15 cellular contexts compared by ENCODE assay signal in genomic region chr6:125868996-125869395, GRCh38.
A peak's percentile ranks its signal among the peaks of the same experiment; 100 is the strongest.
DNase-seq lines count a peak whose midpoint lies in the region; ATAC-seq and TF ChIP-seq lines count a peak whose summit lies in the region.
"Had no signal": no experiment of that assay in that cellular context is flagged by ENCODE, and none has a peak within 500 bp of the region (broad histone marks: within the 10 kb centered on the region; RNA-seq: fewer than 3 reads in every experiment).

No MANE protein-coding gene starts in this region.

- peak overlapping the region; percentile 38 for H3K27ac ChIP-seq in WERI-Rb-1
- peak overlapping the region in 11 of 12 donors; percentile 13 to 82 (median 42) for H3K27ac ChIP-seq in heart left ventricle
- H3K27ac ChIP-seq: right lobe of liver, SJCRH30 had no signal

- peaks cover 48% of the 10 kb centered on the region for H3K4me1 ChIP-seq in BE2C
- H3K4me1 ChIP-seq in heart left ventricle, result peaks cover 0 to 17% (median 5%) of the 10 kb centered on the region in 12 donors

- H3K9me3 ChIP-seq in BE2C, result no peaks in the 10 kb centered on the region
- H3K9me3 ChIP-seq in WERI-Rb-1 (ENCODE audit: severe bottlenecking), result no peaks in the 10 kb centered on the region
- H3K9me3 ChIP-seq in heart left ventricle, result no peaks in the 10 kb centered on the region
- H3K9me3 ChIP-seq: gastroesophageal sphincter, right lobe of liver, SJCRH30 had no signal

- H3K4me3 ChIP-seq in BE2C (ENCODE audit: low read depth, low read length) (peak overlapping the region; percentile 23), WERI-Rb-1 (ENCODE audit: low read depth, low read length) (no peak overlapping the region; the same call in 1 of the 2 replicates), heart left ventricle (no peak overlapping the region)
- H3K4me3 ChIP-seq: gastroesophageal sphincter, right lobe of liver, SJCRH30 had no signal

- ATAC-seq in heart left ventricle (peak; percentile 61 to 87 (median 70)), HG03280 (IDR thresholded peaks at IDR 0.05; ENCODE audit: unreplicated experiment) (no peak)
- ATAC-seq: gastroesophageal sphincter, natural killer cell had no signal

- DNase-seq in BE2C (peak; percentile 89), WERI-Rb-1 (peak; percentile 60), heart left ventricle (peak; percentile 39 to 77 (median 72)), pons (ENCODE audit: low spot score) (peak; percentile 92), NCI-H2171 treated with DMSO at 0.1 percent for 48 hours (lab: John Stamatoyannopoulos, UW) (no peak), UCSD-AML1 (lab: John Stamatoyannopoulos, UW; ENCODE audit: unreplicated experiment) (no peak)
- no peak for DNase-seq in activated CD8-positive, alpha-beta memory T cell treated with anti-CD3 and anti-CD28 coated beads, Interleukin-2, amount 50 U/mL, for 4 hours
- DNase-seq: activated naive CD4-positive, alpha-beta T cell; COR-L47; natural killer cell; right lobe of liver; SJCRH30; stimulated activated CD4-positive, alpha-beta T cell treated with anti-CD3 and anti-CD28 coated beads, Interleukin-4, amount 100 ng/mL, for 1 hour had no signal

- intact Hi-C loops in heart left ventricle (cut with DNase I), result loop anchor here in 2 of 10 donors (10.0 kb wide), 2 partner anchors 46 to 96 kb away; no protein-coding TSS in a partner anchor

- peaks cover 12% of the 10 kb centered on the region for H3K36me3 ChIP-seq in BE2C
- H3K36me3 ChIP-seq in WERI-Rb-1, result no peaks in the 10 kb centered on the region
- no peaks in the 10 kb centered on the region for H3K36me3 ChIP-seq in heart left ventricle
- H3K36me3 ChIP-seq: gastroesophageal sphincter, right lobe of liver, SJCRH30 had no signal

- TF ChIP-seq POLR2A in heart left ventricle (IDR thresholded peaks at IDR 0.05), result no peak

- H3K27me3 ChIP-seq in BE2C, result no peaks in the 10 kb centered on the region
- no peaks in the 10 kb centered on the region for H3K27me3 ChIP-seq in WERI-Rb-1 (ENCODE audit: insufficient read depth, low read depth, severe bottlenecking)
- no peaks in the 10 kb centered on the region for H3K27me3 ChIP-seq in heart left ventricle
- H3K27me3 ChIP-seq: gastroesophageal sphincter, right lobe of liver, SJCRH30 had no signal

- WGBS in heart left ventricle, 4 donors, result 49 to 60% (median 56%) methylated on average over 4 of the region's 4 CpGs

- TF ChIP-seq CTCF in BE2C (IDR thresholded peaks at IDR 0.05; ENCODE audit: low read depth, low read length) (no peak), WERI-Rb-1 (IDR thresholded peaks at IDR 0.05; ENCODE audit: low read depth, low read length) (no peak), heart left ventricle (IDR thresholded peaks at IDR 0.05) (no peak)

Comparison
In these comparisons a context has a peak if more than half of its experiments do, and no peak if none do; other contexts are left out.
1. DNase-seq: peak in BE2C (single experiment), WERI-Rb-1 (single experiment), heart left ventricle (5 of 5) and pons (single experiment); none in NCI-H2171 treated with DMSO at 0.1 percent for 48 hours (single experiment), UCSD-AML1 (single experiment) and activated CD8-positive, alpha-beta memory T cell treated with anti-CD3 and anti-CD28 coated beads, Interleukin-2, amount 50 U/mL, for 4 hours (single experiment).